8 cellular contexts compared by ENCODE assay signal in genomic region chr15:44193651-44194396, GRCh38. TPM values are rescaled to one million over a fixed set of nuclear protein-coding genes. Genes with fewer than 3 reads are reported as not detected.
DNase-seq lines count a peak whose midpoint lies in the region; ATAC-seq and TF ChIP-seq lines count a peak whose summit lies in the region.

No MANE protein-coding gene starts in this region.

- ATAC-seq in GM23338, result peak; percentile 9

- H3K4me3 ChIP-seq in GM23338 (peak overlapping the region; percentile 92), SJSA1 (peak overlapping the region; percentile 50)

- in situ Hi-C loops in ACHN (cut with HindIII; ENCODE audit: low pct_ligation_motif_present, low pct_unique_long_range_greater_than_20kb, low sequenced_read_pairs), result no loop called here

- H3K9me3 Mint-ChIP-seq in GM23338 (no peaks in the 10 kb centered on the region; the same call in 2 of the 3 replicates), nephron progenitor cell (no peaks in the 10 kb centered on the region)

- H3K36me3 Mint-ChIP-seq in GM23338 (ENCODE audit: low read depth) (no peaks in the 10 kb centered on the region), nephron progenitor cell (ENCODE audit: low read depth) (no peaks in the 10 kb centered on the region)

- H3K4me1 ChIP-seq in GM23338 (ENCODE audit: insufficient read depth) (peaks cover 15% of the 10 kb centered on the region), SJSA1 (replicated peaks) (peaks cover 18% of the 10 kb centered on the region)

- H3K4me1 Mint-ChIP-seq in GM23338 (peaks cover 20% of the 10 kb centered on the region), nephron progenitor cell (peaks cover 15% of the 10 kb centered on the region)

- DNase-seq in ACHN, result peak; percentile 38
- peak; percentile 68 for DNase-seq in GM23338 (ENCODE audit: low spot score)
- no peak for DNase-seq in SJSA1 (ENCODE audit: low read depth in 1 of 2, low spot score in 2 of 2)
- peak; percentile 36 for DNase-seq in epidermal melanocyte (ENCODE audit: insufficient read length, low spot score)
- DNase-seq in nephron progenitor cell, result peak; percentile 18
- DNase-seq in SKM-1 (lab: John Stamatoyannopoulos, UW; ENCODE audit: unreplicated experiment), result no peak
- no peak for DNase-seq in central memory CD4-positive, alpha-beta T cell
- DNase-seq in GM19238 (ENCODE audit: insufficient read length, low spot score), result no peak

- no peak overlapping the region for H3K27ac Mint-ChIP-seq in GM23338
- no peak overlapping the region for H3K27ac Mint-ChIP-seq in nephron progenitor cell

- H3K27ac ChIP-seq in GM23338 (ENCODE audit: low read depth) (no peak overlapping the region), SJSA1 (0 out of 2 replicates have a peak overlapping the region, but pooled peaks have one; percentile 19)

- H3K36me3 ChIP-seq in GM23338 (ENCODE audit: insufficient read depth) (no peaks in the 10 kb centered on the region), SJSA1 (no peaks in the 10 kb centered on the region)

- H3K9me2 ChIP-seq in GM23338 (ENCODE audit: insufficient read depth), result no peaks in the 10 kb centered on the region

- H3F3A ChIP-seq in GM23338 (replicated peaks; ENCODE audit: low read depth), result 0 out of 2 replicates have a peak, but pooled peaks cover 3% of the 10 kb centered on the region

- no peaks in the 10 kb centered on the region for H3K9me3 ChIP-seq in SJSA1 (replicated peaks)

- H3K4me2 ChIP-seq in GM23338, result peak overlapping the region; percentile 97

- H4K20me1 ChIP-seq in GM23338 (replicated peaks; ENCODE audit: insufficient read depth), result peaks cover 15% of the 10 kb centered on the region

- H3K27me3 ChIP-seq in GM23338 (ENCODE audit: insufficient read depth) (peaks cover 22% of the 10 kb centered on the region), SJSA1 (replicated peaks) (no peaks in the 10 kb centered on the region)

- H3K27me3 Mint-ChIP-seq in GM23338 (ENCODE audit: insufficient read depth, low read depth, poor library complexity) (peaks cover 14% of the 10 kb centered on the region), nephron progenitor cell (ENCODE audit: low read depth, poor library complexity) (peaks cover 82% of the 10 kb centered on the region)

- TF ChIP-seq CTCF in GM23338 (conservative IDR thresholded peaks at IDR 0.05; ENCODE audit: low read depth in 2 of 2) (no peak), nephron progenitor cell (IDR thresholded peaks at IDR 0.05) (no peak)

- peak overlapping the region; percentile 92 for H3K4me3 Mint-ChIP-seq in GM23338
- H3K4me3 Mint-ChIP-seq in nephron progenitor cell, result peak overlapping the region; percentile 84

- H3K79me2 ChIP-seq in GM23338 (replicated peaks; ENCODE audit: insufficient read depth), result peaks cover 33% of the 10 kb centered on the region

- peak overlapping the region; percentile 94 for H2AFZ ChIP-seq in GM23338

TF ChIP-seq in GM23338, 12 proteins besides CTCF, POLR2A, EP300 and RAD21 (continues in another document):
- TF ChIP-seq EZH2 (IDR thresholded peaks at IDR 0.05; ENCODE audit: low read depth, unreplicated experiment) (no peak), JUNB (IDR thresholded peaks at IDR 0.05; ENCODE audit: unreplicated experiment) (no peak), STAT1 (IDR thresholded peaks at IDR 0.05; ENCODE audit: unreplicated experiment) (no peak), EZH2phosphoT487 (IDR thresholded peaks at IDR 0.05; ENCODE audit: unreplicated experiment) (no peak), CREB1 (CRISPR knock-in tag; IDR thresholded peaks at IDR 0.05; ENCODE audit: low read depth) (no peak), ZNF331 (CRISPR knock-in tag; IDR thresholded peaks at IDR 0.05; ENCODE audit: low read depth) (no peak), POLR2AphosphoS5 (IDR thresholded peaks at IDR 0.05; ENCODE audit: low read depth) (no peak), REST (IDR thresholded peaks at IDR 0.05; ENCODE audit: unreplicated experiment) (no peak), NANOG (IDR thresholded peaks at IDR 0.05; ENCODE audit: borderline replicate concordance) (no peak)
- TF ChIP-seq, protein P1, sequence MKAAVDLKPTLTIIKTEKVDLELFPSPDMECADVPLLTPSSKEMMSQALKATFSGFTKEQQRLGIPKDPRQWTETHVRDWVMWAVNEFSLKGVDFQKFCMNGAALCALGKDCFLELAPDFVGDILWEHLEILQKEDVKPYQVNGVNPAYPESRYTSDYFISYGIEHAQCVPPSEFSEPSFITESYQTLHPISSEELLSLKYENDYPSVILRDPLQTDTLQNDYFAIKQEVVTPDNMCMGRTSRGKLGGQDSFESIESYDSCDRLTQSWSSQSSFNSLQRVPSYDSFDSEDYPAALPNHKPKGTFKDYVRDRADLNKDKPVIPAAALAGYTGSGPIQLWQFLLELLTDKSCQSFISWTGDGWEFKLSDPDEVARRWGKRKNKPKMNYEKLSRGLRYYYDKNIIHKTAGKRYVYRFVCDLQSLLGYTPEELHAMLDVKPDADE (IDR thresholded peaks at IDR 0.05), result no peak

RNA-seq across cellular contexts. Expression of gene FRMD5, which starts 1.2 kb away (rescaled TPM):
- 10.1 and 17.3 TPM in 2 replicates for total RNA-seq in GM23338 (2014; rRNA removed; shearing (Covaris generic))
- 4.4 and 5.9 TPM in 2 replicates for polyA plus RNA-seq in GM23338 (2016; fragmentation: Nextera tagmentation; extraction: Ambion mirVana)
- total RNA-seq in SJSA1 (2014; rRNA removed; shearing (Covaris generic)), result 3.8 and 10.5 TPM in 2 replicates

Comparison
In these comparisons a context has a peak if more than half of its experiments do, and no peak if none do; other contexts are left out.
1. DNase-seq: peak in ACHN (single experiment), GM23338 (single experiment), epidermal melanocyte (single experiment) and nephron progenitor cell (single experiment); none in SJSA1 (0 of 2), SKM-1 (single experiment), central memory CD4-positive, alpha-beta T cell (single experiment) and GM19238 (single experiment).